In genomic region chr2:134146620-134147019, GRCh38 we compare ENCODE assay signal across 16 cellular contexts.
DNase-seq lines count a peak whose midpoint lies in the region; ATAC-seq and TF ChIP-seq lines count a peak whose summit lies in the region.
"Had no signal": no experiment of that assay in that cellular context is flagged by ENCODE, and none has a peak within 500 bp of the region (broad histone marks: within the 10 kb centered on the region; RNA-seq: fewer than 3 reads in every experiment).

No MANE protein-coding gene starts in this region.

- no peaks in the 10 kb centered on the region for H3K27me3 Mint-ChIP-seq in activated CD4-positive, alpha-beta T cell treated with anti-CD3 and anti-CD28 coated beads for 36 hours
- H3K27me3 Mint-ChIP-seq: activated CD4-positive, alpha-beta T cell treated with anti-CD3 and anti-CD28 coated beads, Interleukin-2, amount 10 ng/mL, durations not matched to agents 24 days and 14 days; natural killer cell treated with Interleukin-12 subunit alpha and Interleukin-12 subunit beta and Interleukin-15 and Interleukin-18, amount 100 ng/mL, for 72 hours had no signal

- peak overlapping the region; percentile 20 for H3K4me2 ChIP-seq in osteoblast (ENCODE audit: insufficient read depth, low read length)

- H3K36me3 ChIP-seq in osteoblast (ENCODE audit: insufficient read depth, low read length) (no peaks in the 10 kb centered on the region), thyroid gland (no peaks in the 10 kb centered on the region)

- H3K4me3 ChIP-seq in epithelial cell of esophagus (ENCODE audit: low read length): no peak overlapping the region
- H3K4me3 ChIP-seq in osteoblast (ENCODE audit: insufficient read depth, low read length): no peak overlapping the region
- no peak overlapping the region for H3K4me3 ChIP-seq in thyroid gland (replicated peaks in 1 of 3)
- H3K4me3 ChIP-seq: esophagus squamous epithelium, K562, tibial artery had no signal

- intact Hi-C loops in activated CD4-positive, alpha-beta T cell treated with anti-CD3 and anti-CD28 coated beads for 36 hours (cut with DNase I, micrococcal nuclease): no loop called here
- intact Hi-C loops in thyroid gland (cut with DNase I): no loop called here

- peaks cover 15% of the 10 kb centered on the region for H3K4me1 ChIP-seq in osteoblast (ENCODE audit: insufficient read depth, low read length)
- H3K4me1 ChIP-seq in thyroid gland: peaks cover 0 to 5% of the 10 kb centered on the region in 2 donors

- TF ChIP-seq CTCF in epithelial cell of esophagus (IDR thresholded peaks at IDR 0.05; ENCODE audit: insufficient read depth, low read depth, low read length, missing control alignments): no peak
- TF ChIP-seq CTCF in osteoblast (IDR thresholded peaks at IDR 0.05; ENCODE audit: extremely low read depth, low read depth, low read length): no peak
- no peak for TF ChIP-seq CTCF in thyroid gland (IDR thresholded peaks at IDR 0.05)

- no peak for TF ChIP-seq POLR2A in erythroblast (IDR thresholded peaks at IDR 0.05; ENCODE audit: low read length)
- no peak for TF ChIP-seq POLR2A in thyroid gland (IDR thresholded peaks at IDR 0.05)

- no peaks in the 10 kb centered on the region for H3K9me3 ChIP-seq in osteoblast (ENCODE audit: low read depth, low read length)
- no peaks in the 10 kb centered on the region for H3K9me3 ChIP-seq in thyroid gland
- H3K9me3 ChIP-seq: esophagus squamous epithelium, tibial artery had no signal

- H3K4me1 Mint-ChIP-seq in activated CD4-positive, alpha-beta T cell treated with anti-CD3 and anti-CD28 coated beads for 36 hours: peaks cover 66% of the 10 kb centered on the region

- H3K9me3 Mint-ChIP-seq in activated CD4-positive, alpha-beta T cell treated with anti-CD3 and anti-CD28 coated beads for 36 hours (ENCODE audit: low read depth): no peaks in the 10 kb centered on the region
- H3K9me3 Mint-ChIP-seq: activated CD4-positive, alpha-beta T cell treated with anti-CD3 and anti-CD28 coated beads, Interleukin-2, amount 10 ng/mL, durations not matched to agents 24 days and 14 days; natural killer cell treated with Interleukin-12 subunit alpha and Interleukin-12 subunit beta and Interleukin-15 and Interleukin-18, amount 100 ng/mL, for 72 hours had no signal

- POLR2A ChIA-PET in activated CD4-positive, alpha-beta T cell treated with anti-CD3 and anti-CD28 coated beads for 36 hours (lab: Charles Lee): no interaction called here

- CTCF ChIA-PET in activated CD4-positive, alpha-beta T cell treated with anti-CD3 and anti-CD28 coated beads for 36 hours (lab: Charles Lee): no interaction called here

- WGBS in thyroid gland, 2 donors: 81 to 91% methylated on average over 5 of the region's 5 CpGs

- H2AFZ ChIP-seq in osteoblast (ENCODE audit: low read length): peak overlapping the region; percentile 42

- H3K36me3 Mint-ChIP-seq in activated CD4-positive, alpha-beta T cell treated with anti-CD3 and anti-CD28 coated beads for 36 hours (ENCODE audit: low read depth): peaks cover 20% of the 10 kb centered on the region
- H3K36me3 Mint-ChIP-seq: natural killer cell treated with Interleukin-12 subunit alpha and Interleukin-12 subunit beta and Interleukin-15 and Interleukin-18, amount 100 ng/mL, for 72 hours had no signal

- H3K27ac Mint-ChIP-seq in activated CD4-positive, alpha-beta T cell treated with anti-CD3 and anti-CD28 coated beads for 36 hours: no peak overlapping the region
- H3K27ac Mint-ChIP-seq: activated CD4-positive, alpha-beta T cell treated with anti-CD3 and anti-CD28 coated beads, Interleukin-2, amount 10 ng/mL, durations not matched to agents 24 days and 14 days had no signal

- DNase-seq in GM04503 (ENCODE audit: low read depth): peak; percentile 56
- DNase-seq in NCI-H526 treated with DMSO at 0.1 percent for 48 hours (lab: John Stamatoyannopoulos, UW): peak; percentile 93
- DNase-seq in epithelial cell of esophagus (ENCODE audit: low read depth): peak; percentile 79
- DNase-seq in osteoblast (ENCODE audit: insufficient read length, low spot score, missing footprints): peak; percentile 61
- no peak for DNase-seq in erythroblast (lab: John Stamatoyannopoulos, UW)
- no peak for DNase-seq in activated CD4-positive, alpha-beta T cell treated with anti-CD3 and anti-CD28 coated beads for 36 hours
- DNase-seq in thyroid gland: no peak
- DNase-seq: activated CD4-positive, alpha-beta T cell treated with anti-CD3 and anti-CD28 coated beads, Interleukin-2, amount 10 ng/mL, durations not matched to agents 24 days and 14 days; central memory CD4-positive, alpha-beta T cell; COR-L47; esophagus squamous epithelium; NCI-H1930; tibial artery had no signal

- H3K27me3 ChIP-seq in osteoblast (ENCODE audit: insufficient read depth, low read length): no peaks in the 10 kb centered on the region
- H3K27me3 ChIP-seq in thyroid gland: no peaks in the 10 kb centered on the region
- H3K27me3 ChIP-seq: esophagus squamous epithelium, tibial artery had no signal

- ATAC-seq in HG03520 (IDR thresholded peaks at IDR 0.05; ENCODE audit: unreplicated experiment): no peak
- ATAC-seq in activated CD4-positive, alpha-beta T cell treated with anti-CD3 and anti-CD28 coated beads for 36 hours: no peak
- ATAC-seq: K562; natural killer cell treated with Interleukin-12 subunit alpha and Interleukin-12 subunit beta and Interleukin-15 and Interleukin-18, amount 100 ng/mL, for 72 hours had no signal

- H3K79me2 ChIP-seq in osteoblast (ENCODE audit: insufficient read depth, low read length): peaks cover 19% of the 10 kb centered on the region

- H3K4me3 Mint-ChIP-seq in activated CD4-positive, alpha-beta T cell treated with anti-CD3 and anti-CD28 coated beads for 36 hours: no peak overlapping the region
- H3K4me3 Mint-ChIP-seq: activated CD4-positive, alpha-beta T cell treated with anti-CD3 and anti-CD28 coated beads, Interleukin-2, amount 10 ng/mL, durations not matched to agents 24 days and 14 days; natural killer cell treated with Interleukin-12 subunit alpha and Interleukin-12 subunit beta and Interleukin-15 and Interleukin-18, amount 100 ng/mL, for 72 hours had no signal

- no peak overlapping the region for H3K27ac ChIP-seq in osteoblast (ENCODE audit: low read depth, low read length)
- no peak overlapping the region for H3K27ac ChIP-seq in thyroid gland
- H3K27ac ChIP-seq: esophagus squamous epithelium, tibial artery had no signal

- H4K20me1 ChIP-seq in osteoblast (ENCODE audit: insufficient read depth, low read length): no peaks in the 10 kb centered on the region

Comparison
In these comparisons a context has a peak if more than half of its experiments do, and no peak if none do; other contexts are left out.
1. DNase-seq: peak in GM04503 (single experiment), NCI-H526 treated with DMSO at 0.1 percent for 48 hours (single experiment), epithelial cell of esophagus (single experiment) and osteoblast (single experiment); none in erythroblast (0 of 2), activated CD4-positive, alpha-beta T cell treated with anti-CD3 and anti-CD28 coated beads for 36 hours (single experiment) and thyroid gland (0 of 2).